Comparison of ENCODE assay signal across 1 cellular context in genomic region chr20:37991506-37992302, GRCh38.
A peak's percentile ranks its signal among the peaks of the same experiment; 100 is the strongest.
TF ChIP-seq lines count a peak whose summit lies in the region.

No MANE protein-coding gene starts in this region.

TF ChIP-seq in HepG2, 621 proteins besides CTCF, POLR2A, EP300 and RAD21:
- TF ChIP-seq RBM22 (optimal IDR thresholded peaks at IDR 0.05; ENCODE audit: low read length) (peak; percentile 59), HNF4G (IDR thresholded peaks at IDR 0.05; ENCODE audit: borderline replicate concordance, low read depth, low read length) (no peak), HNF4G (CRISPR knock-in tag; IDR thresholded peaks at IDR 0.05; ENCODE audit: borderline replicate concordance, low read depth) (no peak), ZNF782 (CRISPR knock-in tag; IDR thresholded peaks at IDR 0.05; ENCODE audit: borderline replicate concordance) (0 out of 2 replicates have a peak, but pooled peaks have one; percentile 25)
